ENCODE assay signal across 2 cellular contexts in the genomic region with DNA sequence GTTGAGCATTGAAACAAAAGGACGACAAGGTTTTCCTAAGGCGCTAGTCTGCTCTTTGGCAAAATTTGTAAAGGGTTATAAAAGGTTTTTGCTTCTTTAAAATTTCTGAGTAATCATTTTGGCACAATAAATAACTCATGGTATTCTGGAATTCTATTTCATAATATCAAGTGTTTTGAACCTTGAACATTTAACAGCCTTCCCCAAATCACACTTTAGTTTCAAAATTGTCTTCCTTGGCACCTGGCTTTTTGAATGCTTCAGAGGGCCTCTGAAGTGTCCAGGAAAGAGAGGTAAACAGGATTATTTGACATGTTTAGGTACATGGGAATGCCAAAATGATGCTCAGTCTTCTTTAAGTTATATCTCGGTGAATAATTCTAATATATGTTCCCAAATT.
TF ChIP-seq lines count a peak whose summit lies in the region.

No MANE protein-coding gene starts in this region.

TF ChIP-seq in liver, 16 proteins besides CTCF, POLR2A, EP300 and RAD21 (continued from another document):
- TF ChIP-seq, protein P1, sequence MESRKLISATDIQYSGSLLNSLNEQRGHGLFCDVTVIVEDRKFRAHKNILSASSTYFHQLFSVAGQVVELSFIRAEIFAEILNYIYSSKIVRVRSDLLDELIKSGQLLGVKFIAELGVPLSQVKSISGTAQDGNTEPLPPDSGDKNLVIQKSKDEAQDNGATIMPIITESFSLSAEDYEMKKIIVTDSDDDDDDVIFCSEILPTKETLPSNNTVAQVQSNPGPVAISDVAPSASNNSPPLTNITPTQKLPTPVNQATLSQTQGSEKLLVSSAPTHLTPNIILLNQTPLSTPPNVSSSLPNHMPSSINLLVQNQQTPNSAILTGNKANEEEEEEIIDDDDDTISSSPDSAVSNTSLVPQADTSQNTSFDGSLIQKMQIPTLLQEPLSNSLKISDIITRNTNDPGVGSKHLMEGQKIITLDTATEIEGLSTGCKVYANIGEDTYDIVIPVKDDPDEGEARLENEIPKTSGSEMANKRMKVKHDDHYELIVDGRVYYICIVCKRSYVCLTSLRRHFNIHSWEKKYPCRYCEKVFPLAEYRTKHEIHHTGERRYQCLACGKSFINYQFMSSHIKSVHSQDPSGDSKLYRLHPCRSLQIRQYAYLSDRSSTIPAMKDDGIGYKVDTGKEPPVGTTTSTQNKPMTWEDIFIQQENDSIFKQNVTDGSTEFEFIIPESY (IDR thresholded peaks at IDR 0.05), result no peak
- TF ChIP-seq FOXA1 (IDR thresholded peaks at IDR 0.05) (no peak), JUND (IDR thresholded peaks at IDR 0.05) (peak in 1 of 2 donors; percentile 16), HNF4G (IDR thresholded peaks at IDR 0.05) (no peak), SP1 (IDR thresholded peaks at IDR 0.05) (peak; percentile 57), EGR1 (IDR thresholded peaks at IDR 0.05; ENCODE audit: low read depth in 2 of 2) (no peak), FOXA2 (IDR thresholded peaks at IDR 0.05) (no peak), GABPA (IDR thresholded peaks at IDR 0.05 in 1 of 2, conservative IDR thresholded peaks at IDR 0.05 in 1 of 2) (no peak), TAF1 (conservative IDR thresholded peaks at IDR 0.05) (peak; percentile 19), RXRA (IDR thresholded peaks at IDR 0.05) (peak in 1 of 2 donors; percentile 25), HNF4A (conservative IDR thresholded peaks at IDR 0.05) (peak; percentile 53 to 66), YY1 (IDR thresholded peaks at IDR 0.05) (no peak), NR2F2 (IDR thresholded peaks at IDR 0.05) (no peak)
- TF ChIP-seq, protein P2, sequence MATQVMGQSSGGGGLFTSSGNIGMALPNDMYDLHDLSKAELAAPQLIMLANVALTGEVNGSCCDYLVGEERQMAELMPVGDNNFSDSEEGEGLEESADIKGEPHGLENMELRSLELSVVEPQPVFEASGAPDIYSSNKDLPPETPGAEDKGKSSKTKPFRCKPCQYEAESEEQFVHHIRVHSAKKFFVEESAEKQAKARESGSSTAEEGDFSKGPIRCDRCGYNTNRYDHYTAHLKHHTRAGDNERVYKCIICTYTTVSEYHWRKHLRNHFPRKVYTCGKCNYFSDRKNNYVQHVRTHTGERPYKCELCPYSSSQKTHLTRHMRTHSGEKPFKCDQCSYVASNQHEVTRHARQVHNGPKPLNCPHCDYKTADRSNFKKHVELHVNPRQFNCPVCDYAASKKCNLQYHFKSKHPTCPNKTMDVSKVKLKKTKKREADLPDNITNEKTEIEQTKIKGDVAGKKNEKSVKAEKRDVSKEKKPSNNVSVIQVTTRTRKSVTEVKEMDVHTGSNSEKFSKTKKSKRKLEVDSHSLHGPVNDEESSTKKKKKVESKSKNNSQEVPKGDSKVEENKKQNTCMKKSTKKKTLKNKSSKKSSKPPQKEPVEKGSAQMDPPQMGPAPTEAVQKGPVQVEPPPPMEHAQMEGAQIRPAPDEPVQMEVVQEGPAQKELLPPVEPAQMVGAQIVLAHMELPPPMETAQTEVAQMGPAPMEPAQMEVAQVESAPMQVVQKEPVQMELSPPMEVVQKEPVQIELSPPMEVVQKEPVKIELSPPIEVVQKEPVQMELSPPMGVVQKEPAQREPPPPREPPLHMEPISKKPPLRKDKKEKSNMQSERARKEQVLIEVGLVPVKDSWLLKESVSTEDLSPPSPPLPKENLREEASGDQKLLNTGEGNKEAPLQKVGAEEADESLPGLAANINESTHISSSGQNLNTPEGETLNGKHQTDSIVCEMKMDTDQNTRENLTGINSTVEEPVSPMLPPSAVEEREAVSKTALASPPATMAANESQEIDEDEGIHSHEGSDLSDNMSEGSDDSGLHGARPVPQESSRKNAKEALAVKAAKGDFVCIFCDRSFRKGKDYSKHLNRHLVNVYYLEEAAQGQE (IDR thresholded peaks at IDR 0.05), result no peak
- TF ChIP-seq, protein P3, sequence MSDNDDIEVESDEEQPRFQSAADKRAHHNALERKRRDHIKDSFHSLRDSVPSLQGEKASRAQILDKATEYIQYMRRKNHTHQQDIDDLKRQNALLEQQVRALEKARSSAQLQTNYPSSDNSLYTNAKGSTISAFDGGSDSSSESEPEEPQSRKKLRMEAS (IDR thresholded peaks at IDR 0.05), result no peak

TF ChIP-seq in HepG2, 621 proteins besides CTCF, POLR2A, EP300 and RAD21 (continued from another document):
- TF ChIP-seq MBNL3 (CRISPR knock-in tag; conservative IDR thresholded peaks at IDR 0.05), result no peak
- no peak for TF ChIP-seq GTF2F1 (IDR thresholded peaks at IDR 0.05; ENCODE audit: low read length)
- no peak for TF ChIP-seq ZNF607 (CRISPR knock-in tag; IDR thresholded peaks at IDR 0.05; ENCODE audit: borderline replicate concordance)
- TF ChIP-seq ZSCAN12 (CRISPR knock-in tag; IDR thresholded peaks at IDR 0.05), result no peak
- no peak for TF ChIP-seq MXI1 (IDR thresholded peaks at IDR 0.05; ENCODE audit: borderline replicate concordance, low read depth, low read length)
